Comparison of ENCODE assay signal across 8 cellular contexts in genomic region chr15:42059661-42060476, GRCh38. TPM values are rescaled to one million over a fixed set of nuclear protein-coding genes. Genes with fewer than 3 reads are reported as not detected.
DNase-seq lines count a peak whose midpoint lies in the region; ATAC-seq, FAIRE-seq and TF ChIP-seq lines count a peak whose summit lies in the region.

No MANE protein-coding gene starts in this region.

- peaks cover 17% of the 10 kb centered on the region for H3K4me1 ChIP-seq in suprapubic skin

- H3K4me3 Mint-ChIP-seq in natural killer cell treated with Interleukin-12 subunit alpha and Interleukin-12 subunit beta and Interleukin-15 and Interleukin-18, amount 100 ng/mL, for 72 hours = no peak overlapping the region

- no peaks in the 10 kb centered on the region for H3K36me3 ChIP-seq in suprapubic skin

- H3K27ac Mint-ChIP-seq in natural killer cell treated with Interleukin-12 subunit alpha and Interleukin-12 subunit beta and Interleukin-15 and Interleukin-18, amount 100 ng/mL, for 72 hours = no peak overlapping the region

- WGBS in suprapubic skin = 43% methylated on average over 14 of the region's 14 CpGs

- H3K9me3 Mint-ChIP-seq in natural killer cell treated with Interleukin-12 subunit alpha and Interleukin-12 subunit beta and Interleukin-15 and Interleukin-18, amount 100 ng/mL, for 72 hours = no peaks in the 10 kb centered on the region

- peak; percentile 84 to 86 for TF ChIP-seq CTCF in suprapubic skin (IDR thresholded peaks at IDR 0.05)

- H3K27me3 ChIP-seq in suprapubic skin = peaks cover 3% of the 10 kb centered on the region

- no peak for TF ChIP-seq EP300 in suprapubic skin (IDR thresholded peaks at IDR 0.05)

- no peaks in the 10 kb centered on the region for H3K36me3 Mint-ChIP-seq in natural killer cell treated with Interleukin-12 subunit alpha and Interleukin-12 subunit beta and Interleukin-15 and Interleukin-18, amount 100 ng/mL, for 72 hours

- H3K27ac ChIP-seq in suprapubic skin = no peak overlapping the region

- no peak for ATAC-seq in natural killer cell treated with Interleukin-12 subunit alpha and Interleukin-12 subunit beta and Interleukin-15 and Interleukin-18, amount 100 ng/mL, for 72 hours
- no peak for ATAC-seq in HG03045 (IDR thresholded peaks at IDR 0.05; ENCODE audit: unreplicated experiment)

- peaks cover 5 to 13% of the 10 kb centered on the region in 2 donors for H3K4me1 Mint-ChIP-seq in natural killer cell treated with Interleukin-12 subunit alpha and Interleukin-12 subunit beta and Interleukin-15 and Interleukin-18, amount 100 ng/mL, for 72 hours (ENCODE audit: low read depth in 2 of 2)

- TF ChIP-seq POLR2A in GM12892 (IDR thresholded peaks at IDR 0.05; ENCODE audit: low read depth, low read length) = no peak
- TF ChIP-seq POLR2A in erythroblast (IDR thresholded peaks at IDR 0.05; ENCODE audit: low read length) = no peak
- TF ChIP-seq POLR2A in suprapubic skin (IDR thresholded peaks at IDR 0.05) = no peak

- peaks cover 34 to 37% of the 10 kb centered on the region in 2 donors for H3K27me3 Mint-ChIP-seq in natural killer cell treated with Interleukin-12 subunit alpha and Interleukin-12 subunit beta and Interleukin-15 and Interleukin-18, amount 100 ng/mL, for 72 hours

- H3K9me3 ChIP-seq in suprapubic skin = no peaks in the 10 kb centered on the region

- FAIRE-seq in GM12892 (lab: Jason Lieb, UNC) = peak; percentile 70

- H3K4me3 ChIP-seq in suprapubic skin = no peak overlapping the region

- DNase-seq in A172 (ENCODE audit: low spot score) (peak; percentile 42), GM12892 (ENCODE audit: insufficient read length) (no peak), NCI-H774 (lab: John Stamatoyannopoulos, UW) (peak; percentile 36), erythroblast (lab: John Stamatoyannopoulos, UW) (peak; percentile 57 to 79), suprapubic skin (ENCODE audit: low spot score in 2 of 2) (no peak)
- peak in 2 of 3 experiments; percentile 57 to 64 for DNase-seq in activated CD8-positive, alpha-beta memory T cell treated with anti-CD3 and anti-CD28 coated beads for 48 hours (ENCODE audit: low read depth in 2 of 3, low spot score in 2 of 3)
- DNase-seq in natural killer cell treated with Interleukin-12 subunit alpha and Interleukin-12 subunit beta and Interleukin-15 and Interleukin-18, amount 100 ng/mL, for 72 hours (ENCODE audit: low spot score) = peak; percentile 75

RNA-seq across cellular contexts. Expression of gene PLA2G4D, which starts 34.5 kb away (rescaled TPM):
- total RNA-seq in A172 (2014; rRNA removed; shearing (Covaris generic)) = not detected in 2 replicates
- not detected for polyA plus RNA-seq in GM12892 (2012; ENCODE audit: missing spikeins)
- not detected for total RNA-seq in natural killer cell treated with Interleukin-12 subunit alpha and Interleukin-12 subunit beta and Interleukin-15 and Interleukin-18, amount 100 ng/mL, for 72 hours
- total RNA-seq in suprapubic skin = 10 to 100 TPM; 15.0 to 29.6 (median 24.4) TPM

RNA-seq across cellular contexts. Expression of gene PLA2G4E, which starts 39.0 kb away (rescaled TPM):
- total RNA-seq in A172 (2014; rRNA removed; shearing (Covaris generic)) = not detected in 2 replicates
- polyA plus RNA-seq in GM12892 (2012; ENCODE audit: missing spikeins) = not detected
- total RNA-seq in natural killer cell treated with Interleukin-12 subunit alpha and Interleukin-12 subunit beta and Interleukin-15 and Interleukin-18, amount 100 ng/mL, for 72 hours = not detected
- total RNA-seq in suprapubic skin = 100 to 1,000 TPM in 1 of 4 donors, 10 to 100 TPM in 3; 47.9 to 129 (median 60.9) TPM

Comparison
In these comparisons a context has a peak if more than half of its experiments do, and no peak if none do; other contexts are left out.
1. DNase-seq: peak in A172 (single experiment), NCI-H774 (single experiment), activated CD8-positive, alpha-beta memory T cell treated with anti-CD3 and anti-CD28 coated beads for 48 hours (2 of 3), erythroblast (2 of 2) and natural killer cell treated with Interleukin-12 subunit alpha and Interleukin-12 subunit beta and Interleukin-15 and Interleukin-18, amount 100 ng/mL, for 72 hours (single experiment); none in GM12892 (single experiment) and suprapubic skin (0 of 2).
2. RNA of gene PLA2G4D, which starts 34.5 kb away (total RNA-seq): 15.0 to 29.6 TPM in suprapubic skin; not detected in A172 and not detected in natural killer cell treated with Interleukin-12 subunit alpha and Interleukin-12 subunit beta and Interleukin-15 and Interleukin-18, amount 100 ng/mL, for 72 hours; every median in the first group is over 10 times any median in the second.
3. RNA of gene PLA2G4E, which starts 39.0 kb away (total RNA-seq): 47.9 to 129 TPM in suprapubic skin; not detected in A172 and not detected in natural killer cell treated with Interleukin-12 subunit alpha and Interleukin-12 subunit beta and Interleukin-15 and Interleukin-18, amount 100 ng/mL, for 72 hours; every median in the first group is over 10 times any median in the second.